ENCODE assay signal across 11 cellular contexts in genomic region chr10:75021851-75022250, GRCh38.
DNase-seq lines count a peak whose midpoint lies in the region; ATAC-seq and TF ChIP-seq lines count a peak whose summit lies in the region.
"Had no signal": no experiment of that assay in that cellular context is flagged by ENCODE, and none has a peak within 500 bp of the region (broad histone marks: within the 10 kb centered on the region; RNA-seq: fewer than 3 reads in every experiment).

No MANE protein-coding gene starts in this region.

- intact Hi-C loops in sigmoid colon (cut with DNase I): loop anchor here (2.0 to 5.0 kb wide), 2 partner anchors 80 to 755 kb away; no protein-coding TSS in a partner anchor
- intact Hi-C loops in A673 (cut with micrococcal nuclease; ENCODE audit: unreplicated experiment): loop anchor here (1.0 to 10.0 kb wide), 5 partner anchors 79 to 780 kb away; no protein-coding TSS in a partner anchor

- peak; percentile 90 for ATAC-seq in left lobe of liver

- peaks cover 16% of the 10 kb centered on the region for H3K36me3 Mint-ChIP-seq in neural progenitor cell

- 17 to 57% methylated on average over 7 of the region's 7 CpGs for WGBS in sigmoid colon, 2 donors

- H3K27ac ChIP-seq in C4-2B (peak overlapping the region; percentile 70), HEK293 (ENCODE audit: extremely low read depth, low read depth, low read length) (peak overlapping the region; percentile 28; the same call in 1 of the 2 replicates), sigmoid colon (no peak overlapping the region), neural progenitor cell (no peak overlapping the region), A673 (ENCODE audit: low read depth, low read length, poor library complexity, severe bottlenecking) (no peak overlapping the region), coronary artery (no peak overlapping the region)

- H3K4me1 Mint-ChIP-seq in neural progenitor cell: peaks cover 22% of the 10 kb centered on the region

- no peaks in the 10 kb centered on the region for H3K9me3 Mint-ChIP-seq in neural progenitor cell
- H3K9me3 Mint-ChIP-seq: nephron progenitor cell; stimulated activated effector memory CD8-positive, alpha-beta T cell treated with anti-CD3 and anti-CD28 coated beads, Interleukin-12 subunit alpha, Interleukin-12 subunit beta, amount 100 ng/mL, for 72 hours had no signal

- H3K4me3 ChIP-seq in HEK293 (ENCODE audit: low read depth, low read length) (no peak overlapping the region), sigmoid colon (no peak overlapping the region), neural progenitor cell (no peak overlapping the region), A673 (ENCODE audit: low read depth, low read length, poor library complexity, severe bottlenecking) (no peak overlapping the region), coronary artery (no peak overlapping the region)

- peaks cover 4% of the 10 kb centered on the region for H3F3A ChIP-seq in neural progenitor cell (ENCODE audit: low read depth)

- peaks cover 4% of the 10 kb centered on the region for H4K20me1 ChIP-seq in neural progenitor cell (ENCODE audit: low read depth)

- TF ChIP-seq EP300 in sigmoid colon (IDR thresholded peaks at IDR 0.05): no peak

- BruUV-seq in A673 (replicated peaks; lab: Mats Ljungman, UMichigan): no TSS peak

- H3K36me3 ChIP-seq in HEK293 (ENCODE audit: control insufficient read depth in 2 of 2, insufficient read depth in 1 of 2, low read length in 2 of 2) (peaks cover 7 to 13% of the 10 kb centered on the region in 2 experiments; a peak in 2 of 3 replicates), sigmoid colon (peaks cover 0 to 62% (median 27%) of the 10 kb centered on the region in 4 donors), neural progenitor cell (peaks cover 6% of the 10 kb centered on the region), A673 (ENCODE audit: insufficient read depth, low read length, poor library complexity, severe bottlenecking) (peaks cover 13% of the 10 kb centered on the region)

- H3K27ac Mint-ChIP-seq in neural progenitor cell: no peak overlapping the region
- H3K27ac Mint-ChIP-seq: nephron progenitor cell; stimulated activated effector memory CD8-positive, alpha-beta T cell treated with anti-CD3 and anti-CD28 coated beads, Interleukin-12 subunit alpha, Interleukin-12 subunit beta, amount 100 ng/mL, for 72 hours had no signal

- CTCF ChIA-PET in HEK293 (lab: Yijun Ruan, JAX) (interaction anchor here (0.7 to 3.0 kb wide), 19 partner anchors 10 to 914 kb away, joined by 3 to 25 read pairs (median 4); partner anchors contain the start of gene COMTD1), A673 (lab: Charles Lee) (interaction anchor here (0.7 kb wide), 1 partner anchor 751 kb away, joined by 5 read pairs; no protein-coding TSS in a partner anchor)

- TF ChIP-seq CTCF in C4-2B (conservative IDR thresholded peaks at IDR 0.05): no peak
- TF ChIP-seq CTCF in HEK293 (tag by site-specific recombination; IDR thresholded peaks at IDR 0.05): no peak
- TF ChIP-seq CTCF in sigmoid colon (IDR thresholded peaks at IDR 0.05): no peak
- TF ChIP-seq CTCF in neural progenitor cell (IDR thresholded peaks at IDR 0.05): no peak
- TF ChIP-seq CTCF in A673 (conservative IDR thresholded peaks at IDR 0.05; ENCODE audit: low read depth, low read length): no peak
- no peak for TF ChIP-seq CTCF in coronary artery (IDR thresholded peaks at IDR 0.05)

- peaks cover 17% of the 10 kb centered on the region; the same call in 1 of the 2 replicates for H3K4me1 ChIP-seq in HEK293 (ENCODE audit: control insufficient read depth, insufficient read depth, low read length)
- peaks cover 0 to 6% (median 2%) of the 10 kb centered on the region in 4 donors for H3K4me1 ChIP-seq in sigmoid colon
- H3K4me1 ChIP-seq in neural progenitor cell: peaks cover 25% of the 10 kb centered on the region
- peaks cover 22% of the 10 kb centered on the region for H3K4me1 ChIP-seq in A673 (ENCODE audit: insufficient read depth, low read length, poor library complexity, severe bottlenecking)

- H3K27me3 ChIP-seq in sigmoid colon (no peaks in the 10 kb centered on the region), neural progenitor cell (no peaks in the 10 kb centered on the region), A673 (replicated peaks; ENCODE audit: insufficient read depth, low read depth, low read length, poor library complexity) (no peaks in the 10 kb centered on the region)

- no peak overlapping the region for H3K4me2 ChIP-seq in neural progenitor cell

- peaks cover 2% of the 10 kb centered on the region for H3K27me3 Mint-ChIP-seq in neural progenitor cell (ENCODE audit: insufficient read depth, low read depth)

- H2AFZ ChIP-seq in neural progenitor cell (replicated peaks): no peak overlapping the region

- no peak overlapping the region for H3K9ac ChIP-seq in neural progenitor cell

- peak; percentile 61 for DNase-seq in NCI-H526 treated with DMSO at 0.1 percent for 48 hours (lab: John Stamatoyannopoulos, UW)
- peak; percentile 55 for DNase-seq in left lobe of liver (ENCODE audit: low spot score)
- DNase-seq in sigmoid colon: no peak
- DNase-seq in neural progenitor cell (ENCODE audit: low spot score): no peak
- no peak for DNase-seq in A673 (ENCODE audit: low spot score)
- no peak for DNase-seq in coronary artery (ENCODE audit: low spot score)
- DNase-seq: NCI-H524 treated with DMSO at 0.1 percent for 48 hours had no signal

- H3K9me3 ChIP-seq in HEK293 (ENCODE audit: control insufficient read depth, insufficient read depth, low read depth, low read length) (no peaks in the 10 kb centered on the region), sigmoid colon (no peaks in the 10 kb centered on the region), neural progenitor cell (ENCODE audit: low read depth) (no peaks in the 10 kb centered on the region), A673 (ENCODE audit: low read depth, low read length, poor library complexity, severe bottlenecking) (no peaks in the 10 kb centered on the region)

- H3K4me3 Mint-ChIP-seq in neural progenitor cell: no peak overlapping the region
- H3K4me3 Mint-ChIP-seq: nephron progenitor cell; stimulated activated effector memory CD8-positive, alpha-beta T cell treated with anti-CD3 and anti-CD28 coated beads, Interleukin-12 subunit alpha, Interleukin-12 subunit beta, amount 100 ng/mL, for 72 hours had no signal

- no peaks in the 10 kb centered on the region for H3K79me2 ChIP-seq in neural progenitor cell (ENCODE audit: low read depth)

- POLR2A ChIA-PET in HEK293 (lab: Yijun Ruan, JAX) (no interaction called here), A673 (lab: Charles Lee; ENCODE audit: low non-redundant PET) (no interaction called here)

- no peak for TF ChIP-seq POLR2A in sigmoid colon (IDR thresholded peaks at IDR 0.05)

TF ChIP-seq in HEK293, 187 proteins besides CTCF, POLR2A, EP300 and RAD21:
- TF ChIP-seq ZNF366 (tag by site-specific recombination; conservative IDR thresholded peaks at IDR 0.05) (peak; percentile 77), BCL11B (tag by site-specific recombination; IDR thresholded peaks at IDR 0.05; ENCODE audit: low read depth) (0 out of 2 replicates have a peak, but pooled peaks have one; percentile 40), ZNF521 (tag by site-specific recombination; IDR thresholded peaks at IDR 0.05) (no peak), KLF17 (tag by site-specific recombination; IDR thresholded peaks at IDR 0.05) (no peak), ZNF664 (tag by site-specific recombination; IDR thresholded peaks at IDR 0.05) (no peak), ZNF777 (tag by site-specific recombination; IDR thresholded peaks at IDR 0.05; ENCODE audit: borderline replicate concordance) (no peak), ZBTB17 (tag by site-specific recombination; IDR thresholded peaks at IDR 0.05) (peak; percentile 59; the same call in 1 of the 2 replicates), ZNF513 (tag by site-specific recombination; IDR thresholded peaks at IDR 0.05) (peak; percentile 100), ZNF394 (tag by site-specific recombination; IDR thresholded peaks at IDR 0.05; ENCODE audit: borderline replicate concordance) (no peak), HOXD13 (CRISPR knock-in tag; IDR thresholded peaks at IDR 0.05; ENCODE audit: borderline replicate concordance) (no peak), TRIM28 (IDR thresholded peaks at IDR 0.05; ENCODE audit: borderline replicate concordance, low read length) (0 out of 2 replicates have a peak, but pooled peaks have one; percentile 12), FEZF1 (tag by site-specific recombination; IDR thresholded peaks at IDR 0.05) (peak; percentile 98), ZSCAN16 (tag by site-specific recombination; IDR thresholded peaks at IDR 0.05) (no peak)

Comparison
In these comparisons a context has a peak if more than half of its experiments do, and no peak if none do; other contexts are left out.
1. H3K27ac ChIP-seq: peak in C4-2B (single experiment) and HEK293 (single experiment); none in sigmoid colon (0 of 4), neural progenitor cell (single experiment), A673 (single experiment) and coronary artery (0 of 2).
2. DNase-seq: peak in NCI-H526 treated with DMSO at 0.1 percent for 48 hours (single experiment) and left lobe of liver (single experiment); none in sigmoid colon (single experiment), neural progenitor cell (single experiment), A673 (single experiment) and coronary artery (single experiment).